Comparison of ENCODE assay signal across 29 cellular contexts in genomic region chr2:174080672-174081121, GRCh38.
"Had no signal": no experiment of that assay in that cellular context is flagged by ENCODE, and none has a peak within 500 bp of the region (broad histone marks: within the 10 kb centered on the region; RNA-seq: fewer than 3 reads in every experiment).

No MANE protein-coding gene starts in this region.

- H3K4me3 Mint-ChIP-seq: activated B cell treated with CpG ODN at 0.5 μM for 24 hours; activated CD8-positive, alpha-beta T cell treated with anti-CD3 and anti-CD28 coated beads for 36 hours; activated naive CD4-positive, alpha-beta T cell treated with anti-CD3 and anti-CD28 coated beads, Interleukin-2, amount 50 U/mL, for 24 hours; activated naive CD8-positive, alpha-beta T cell treated with anti-CD3 and anti-CD28 coated beads, Interleukin-2, amount 50 U/mL, for 24 hours; activated T-cell treated with anti-CD3 and anti-CD28 coated beads, Interleukin-2, amount 50 U/mL, for 4 hours; effector memory CD8-positive, alpha-beta T cell; natural killer cell; stimulated activated effector memory CD8-positive, alpha-beta T cell treated with anti-CD3 and anti-CD28 coated beads, Interleukin-12 subunit alpha, Interleukin-12 subunit beta, amount 100 ng/mL, for 72 hours; stimulated activated naive CD8-positive, alpha-beta T cell treated with anti-CD3 and anti-CD28 coated beads, Interleukin-15, Interleukin-2, amounts not matched to agents 100 ng/mL and 50 ng/mL, for 24 hours; T-helper 17 cell; type B pancreatic cell had no signal

- H3K4me1 ChIP-seq: left ventricle myocardium inferior, sigmoid colon, uterus had no signal

- H3K4me1 Mint-ChIP-seq: activated B cell treated with CpG ODN at 0.5 μM for 24 hours; activated naive CD4-positive, alpha-beta T cell treated with anti-CD3 and anti-CD28 coated beads, Interleukin-2, amount 50 U/mL, for 24 hours; activated naive CD8-positive, alpha-beta T cell treated with anti-CD3 and anti-CD28 coated beads, Interleukin-2, amount 50 U/mL, for 24 hours; natural killer cell; stimulated activated effector memory CD8-positive, alpha-beta T cell treated with anti-CD3 and anti-CD28 coated beads, Interleukin-12 subunit alpha, Interleukin-12 subunit beta, amount 100 ng/mL, for 72 hours; T-helper 17 cell had no signal

- H3K9me3 Mint-ChIP-seq: activated B cell treated with CpG ODN at 0.5 μM for 24 hours; activated CD8-positive, alpha-beta T cell treated with anti-CD3 and anti-CD28 coated beads for 36 hours; activated naive CD4-positive, alpha-beta T cell treated with anti-CD3 and anti-CD28 coated beads, Interleukin-2, amount 50 U/mL, for 24 hours; activated naive CD8-positive, alpha-beta T cell treated with anti-CD3 and anti-CD28 coated beads, Interleukin-2, amount 50 U/mL, for 24 hours; activated T-cell treated with anti-CD3 and anti-CD28 coated beads, Interleukin-2, amount 50 U/mL, for 4 hours; activated T-helper 2 cell treated with anti-CD3 and anti-CD28 coated beads, Interferon-gamma antibody, Interleukin-2, Interleukin-4, amounts not matched to agents 10 μg/mL and 5 μg/mL and 100 μg/mL, durations not matched to agents 14 hours and 24 hours and 36 hours; effector memory CD8-positive, alpha-beta T cell; natural killer cell; stimulated activated effector memory CD8-positive, alpha-beta T cell treated with anti-CD3 and anti-CD28 coated beads, Interleukin-12 subunit alpha, Interleukin-12 subunit beta, amount 100 ng/mL, for 72 hours; stimulated activated naive CD8-positive, alpha-beta T cell treated with anti-CD3 and anti-CD28 coated beads, Interleukin-15, Interleukin-2, amounts not matched to agents 100 ng/mL and 50 ng/mL, for 24 hours; type B pancreatic cell had no signal

- H3K27ac ChIP-seq: cardiac muscle cell, coronary artery, foreskin keratinocyte, left ventricle myocardium inferior, sigmoid colon, thoracic aorta, uterus had no signal

- H3K27ac Mint-ChIP-seq: activated B cell treated with CpG ODN at 0.5 μM for 24 hours; activated CD8-positive, alpha-beta T cell treated with anti-CD3 and anti-CD28 coated beads for 36 hours; activated naive CD4-positive, alpha-beta T cell treated with anti-CD3 and anti-CD28 coated beads, Interleukin-2, amount 50 U/mL, for 24 hours; activated naive CD8-positive, alpha-beta T cell treated with anti-CD3 and anti-CD28 coated beads, Interleukin-2, amount 50 U/mL, for 24 hours; activated T-helper 2 cell treated with anti-CD3 and anti-CD28 coated beads, Interferon-gamma antibody, Interleukin-2, Interleukin-4, amounts not matched to agents 10 μg/mL and 5 μg/mL and 100 μg/mL, durations not matched to agents 14 hours and 24 hours and 36 hours; effector memory CD8-positive, alpha-beta T cell; natural killer cell; stimulated activated effector memory CD8-positive, alpha-beta T cell treated with anti-CD3 and anti-CD28 coated beads, Interleukin-12 subunit alpha, Interleukin-12 subunit beta, amount 100 ng/mL, for 72 hours; stimulated activated naive CD8-positive, alpha-beta T cell treated with anti-CD3 and anti-CD28 coated beads, Interleukin-15, Interleukin-2, amounts not matched to agents 100 ng/mL and 50 ng/mL, for 24 hours; T-helper 17 cell; type B pancreatic cell had no signal

- H3K27me3 Mint-ChIP-seq: activated B cell treated with CpG ODN at 0.5 μM for 24 hours; activated CD8-positive, alpha-beta T cell treated with anti-CD3 and anti-CD28 coated beads for 36 hours; activated naive CD4-positive, alpha-beta T cell treated with anti-CD3 and anti-CD28 coated beads, Interleukin-2, amount 50 U/mL, for 24 hours; activated naive CD8-positive, alpha-beta T cell treated with anti-CD3 and anti-CD28 coated beads, Interleukin-2, amount 50 U/mL, for 24 hours; effector memory CD8-positive, alpha-beta T cell; stimulated activated naive CD8-positive, alpha-beta T cell treated with anti-CD3 and anti-CD28 coated beads, Interleukin-15, Interleukin-2, amounts not matched to agents 100 ng/mL and 50 ng/mL, for 24 hours; T-helper 17 cell; type B pancreatic cell had no signal

- H3K9me3 ChIP-seq: left ventricle myocardium inferior, sigmoid colon, thoracic aorta, uterus had no signal

- DNase-seq: activated B cell treated with CpG ODN at 0.5 μM for 24 hours; activated CD4-positive, alpha-beta T cell treated with anti-CD3 and anti-CD28 coated beads, Interleukin-2, amount 50 U/mL, for 1 hour; activated CD8-positive, alpha-beta T cell treated with anti-CD3 and anti-CD28 coated beads for 36 hours; activated naive CD8-positive, alpha-beta T cell treated with anti-CD3 and anti-CD28 coated beads, Interleukin-2, amount 50 U/mL, for 24 hours; activated T-cell treated with anti-CD3 and anti-CD28 coated beads, Interleukin-2, amount 50 U/mL, for 4 hours; cerebellar nuclear complex; effector memory CD8-positive, alpha-beta T cell; foreskin keratinocyte; islet precursor cell; left ventricle myocardium inferior; mesendoderm; natural killer cell; posterior cingulate gyrus; sigmoid colon; small intestine; stimulated activated CD4-positive, alpha-beta T cell treated with anti-CD3 and anti-CD28 coated beads, Interleukin-4, amount 100 ng/mL, for 24 hours; T-helper 17 cell; T1000; uterus had no signal

- ATAC-seq: activated CD8-positive, alpha-beta T cell treated with anti-CD3 and anti-CD28 coated beads for 36 hours; activated naive CD8-positive, alpha-beta T cell treated with anti-CD3 and anti-CD28 coated beads, Interleukin-2, amount 50 U/mL, for 24 hours; activated T-cell treated with anti-CD3 and anti-CD28 coated beads, Interleukin-2, amount 50 U/mL, for 4 hours; effector memory CD8-positive, alpha-beta T cell; esophagus mucosa; foreskin keratinocyte; natural killer cell; stimulated activated effector memory CD8-positive, alpha-beta T cell treated with anti-CD3 and anti-CD28 coated beads, Interleukin-12 subunit alpha, Interleukin-12 subunit beta, amount 100 ng/mL, for 72 hours; T-helper 17 cell had no signal

- H3K27me3 ChIP-seq: cardiac muscle cell, foreskin keratinocyte, sigmoid colon, uterus had no signal

- H3K4me3 ChIP-seq: cardiac muscle cell, coronary artery, left ventricle myocardium inferior, lung, sigmoid colon, thoracic aorta, uterus had no signal

- H3K36me3 ChIP-seq: cardiac muscle cell, left ventricle myocardium inferior, sigmoid colon, thoracic aorta, uterus had no signal

- H3K36me3 Mint-ChIP-seq: activated naive CD4-positive, alpha-beta T cell treated with anti-CD3 and anti-CD28 coated beads, Interleukin-2, amount 50 U/mL, for 24 hours; natural killer cell; stimulated activated effector memory CD8-positive, alpha-beta T cell treated with anti-CD3 and anti-CD28 coated beads, Interleukin-12 subunit alpha, Interleukin-12 subunit beta, amount 100 ng/mL, for 72 hours; type B pancreatic cell had no signal
